In the genomic region with DNA sequence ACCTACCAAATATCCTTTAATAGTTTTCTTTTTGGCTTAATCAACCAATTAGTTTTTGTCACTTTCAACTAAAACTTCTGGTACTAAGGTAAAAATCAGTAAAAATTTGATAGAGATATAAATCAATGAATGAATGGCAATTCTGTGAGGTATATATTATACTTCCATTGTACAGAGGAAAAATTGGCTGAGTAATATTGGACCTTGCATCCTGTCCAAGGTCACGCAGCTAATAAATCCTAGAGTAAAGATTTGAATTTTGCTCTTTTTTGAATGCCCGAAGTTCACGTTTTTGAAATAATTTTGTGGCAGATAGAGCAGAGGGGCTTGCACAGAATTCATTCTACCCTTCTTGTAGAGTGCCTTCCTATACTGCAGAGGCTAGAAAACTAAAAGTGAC, we compare ENCODE assay signal across 16 cellular contexts.
DNase-seq lines count a peak whose midpoint lies in the region; ATAC-seq and TF ChIP-seq lines count a peak whose summit lies in the region.
"Had no signal": no experiment of that assay in that cellular context is flagged by ENCODE, and none has a peak within 500 bp of the region (broad histone marks: within the 10 kb centered on the region; RNA-seq: fewer than 3 reads in every experiment).

No MANE protein-coding gene starts in this region.

- H3K27ac ChIP-seq in HCT116 (ENCODE audit: low read depth, low read length) (peak overlapping the region; percentile 79), PC-3 (ENCODE audit: low read length) (peak overlapping the region; percentile 79), epithelial cell of prostate (peak overlapping the region; percentile 39), psoas muscle (peak overlapping the region; percentile 48)
- H3K27ac ChIP-seq: C4-2B had no signal

- peaks cover 11% of the 10 kb centered on the region for H3K9me3 Mint-ChIP-seq in activated CD4-positive, alpha-beta T cell treated with anti-CD3 and anti-CD28 coated beads, Interleukin-2, amount 10 ng/mL, durations not matched to agents 24 days and 14 days
- H3K9me3 Mint-ChIP-seq: H9 had no signal

- H3K79me2 ChIP-seq in HCT116 (ENCODE audit: insufficient read depth, low read length) (no peaks in the 10 kb centered on the region), PC-3 (ENCODE audit: low read length) (no peaks in the 10 kb centered on the region)

- TF ChIP-seq CTCF in HCT116 (IDR thresholded peaks at IDR 0.05 in 2 of 3, conservative IDR thresholded peaks at IDR 0.05 in 1 of 3; ENCODE audit: borderline replicate concordance in 1 of 3, insufficient read depth in 1 of 3, low read depth in 2 of 3, low read length in 2 of 3) (no peak), PC-3 (conservative IDR thresholded peaks at IDR 0.05; ENCODE audit: low read depth, low read length) (no peak), psoas muscle (IDR thresholded peaks at IDR 0.05) (no peak)

- TF ChIP-seq RAD21 in HCT116 (IDR thresholded peaks at IDR 0.05; ENCODE audit: low read depth), result no peak

- intact Hi-C loops in HCT116 (cut with micrococcal nuclease), result no loop called here
- intact Hi-C loops in PC-3 (cut with micrococcal nuclease), result no loop called here
- intact Hi-C loops in psoas muscle (cut with DNase I), result no loop called here
- intact Hi-C loops in activated CD4-positive, alpha-beta T cell treated with anti-CD3 and anti-CD28 coated beads, Interleukin-2, amount 10 ng/mL, durations not matched to agents 24 days and 14 days (cut with micrococcal nuclease), result no loop called here

- ATAC-seq in HCT116 (no peak), PC-3 (no peak), psoas muscle (no peak)
- ATAC-seq: CD8-positive, alpha-beta T cell; HepG2 had no signal

- H3K36me3 ChIP-seq in HCT116 (ENCODE audit: control insufficient read depth in 1 of 2, insufficient read depth in 2 of 2, low read length in 2 of 2) (no peaks in the 10 kb centered on the region), PC-3 (ENCODE audit: low read depth, low read length) (no peaks in the 10 kb centered on the region), psoas muscle (ENCODE audit: insufficient read depth in 1 of 2, low read depth in 1 of 2) (no peaks in the 10 kb centered on the region)
- H3K36me3 ChIP-seq: BE2C had no signal

- H3K9ac ChIP-seq in HCT116 (ENCODE audit: low read length) (no peak overlapping the region), PC-3 (ENCODE audit: low read length) (no peak overlapping the region)

- BruUV-seq in HCT116 (replicated peaks; lab: Mats Ljungman, UMichigan) (no TSS peak), PC-3 (replicated peaks; lab: Mats Ljungman, UMichigan) (no TSS peak)

- H3K4me2 ChIP-seq in HCT116 (ENCODE audit: low read length) (peak overlapping the region; percentile 58; the same call in 1 of the 2 replicates), PC-3 (ENCODE audit: low read length) (no peak overlapping the region)

- peaks cover 1% of the 10 kb centered on the region for H3K4me1 Mint-ChIP-seq in activated CD4-positive, alpha-beta T cell treated with anti-CD3 and anti-CD28 coated beads, Interleukin-2, amount 10 ng/mL, durations not matched to agents 24 days and 14 days
- H3K4me1 Mint-ChIP-seq: H9 had no signal

- no peaks in the 10 kb centered on the region for H3F3A ChIP-seq in PC-3 (ENCODE audit: low read length, unreplicated experiment)

- H3K9me3 ChIP-seq in HCT116 (ENCODE audit: control insufficient read depth in 1 of 2, insufficient read depth in 1 of 2, low read depth in 1 of 2, low read length in 2 of 2), result peaks cover 0 to 2% of the 10 kb centered on the region in 2 experiments; a peak in 3 of 4 replicates
- no peaks in the 10 kb centered on the region for H3K9me3 ChIP-seq in PC-3 (ENCODE audit: low read length)
- no peaks in the 10 kb centered on the region for H3K9me3 ChIP-seq in psoas muscle
- H3K9me3 ChIP-seq: BE2C had no signal

- POLR2A ChIA-PET in HCT116 (lab: Charles Lee) (interaction anchor here (1.2 kb wide), 1 partner anchor 9 kb away, joined by 3 read pairs; no protein-coding TSS in a partner anchor), PC-3 (lab: Charles Lee; ENCODE audit: unreplicated experiment) (no interaction called here)

- TF ChIP-seq POLR2A in HCT116 (IDR thresholded peaks at IDR 0.05; ENCODE audit: borderline replicate concordance, extremely low read depth, insufficient read depth, insufficient read length), result no peak

- no peaks in the 10 kb centered on the region for H3K27me3 Mint-ChIP-seq in activated CD4-positive, alpha-beta T cell treated with anti-CD3 and anti-CD28 coated beads, Interleukin-2, amount 10 ng/mL, durations not matched to agents 24 days and 14 days

- H4K20me1 ChIP-seq in HCT116 (ENCODE audit: insufficient read depth), result no peaks in the 10 kb centered on the region
- H4K20me1 ChIP-seq in PC-3 (ENCODE audit: low read length), result no peaks in the 10 kb centered on the region

- WGBS in psoas muscle, 3 donors, result 92 to 95% (median 93%) methylated on average over 3 of the region's 3 CpGs

- H2AFZ ChIP-seq in HCT116 (ENCODE audit: low read depth, low read length, poor library complexity, severe bottlenecking) (peak overlapping the region; percentile 52), PC-3 (ENCODE audit: low read length) (no peak overlapping the region)

- CTCF ChIA-PET in HCT116 (lab: Charles Lee), result no interaction called here
- CTCF ChIA-PET in PC-3 (lab: Charles Lee), result no interaction called here

- H3K9me2 ChIP-seq in HCT116 (ENCODE audit: insufficient read depth), result no peaks in the 10 kb centered on the region
- no peaks in the 10 kb centered on the region for H3K9me2 ChIP-seq in PC-3 (replicated peaks; ENCODE audit: low read length)

- RAD21 ChIA-PET in HCT116 (lab: Charles Lee; ENCODE audit: low non-redundant PET in 1 of 2, low total read pairs in 2 of 2, uncharacterized antibody in 2 of 2, unreplicated experiment in 2 of 2), result no interaction called here

- no peak overlapping the region for H3K4me3 Mint-ChIP-seq in activated CD4-positive, alpha-beta T cell treated with anti-CD3 and anti-CD28 coated beads, Interleukin-2, amount 10 ng/mL, durations not matched to agents 24 days and 14 days
- H3K4me3 Mint-ChIP-seq: CD8-positive, alpha-beta T cell; H9 had no signal

- H3K27me3 ChIP-seq in HCT116 (ENCODE audit: insufficient read depth, low read length) (no peaks in the 10 kb centered on the region), PC-3 (ENCODE audit: low read length) (no peaks in the 10 kb centered on the region), psoas muscle (ENCODE audit: insufficient read depth in 3 of 3, low read length in 2 of 3) (no peaks in the 10 kb centered on the region)
- H3K27me3 ChIP-seq: BE2C had no signal

- H3K36me3 Mint-ChIP-seq in activated CD4-positive, alpha-beta T cell treated with anti-CD3 and anti-CD28 coated beads, Interleukin-2, amount 10 ng/mL, durations not matched to agents 24 days and 14 days (ENCODE audit: low read depth), result peaks cover 2% of the 10 kb centered on the region
- H3K36me3 Mint-ChIP-seq: CD8-positive, alpha-beta T cell had no signal

- no peak overlapping the region for H3K27ac Mint-ChIP-seq in activated CD4-positive, alpha-beta T cell treated with anti-CD3 and anti-CD28 coated beads, Interleukin-2, amount 10 ng/mL, durations not matched to agents 24 days and 14 days
- H3K27ac Mint-ChIP-seq: CD8-positive, alpha-beta T cell; H9 had no signal

- H3K4me1 ChIP-seq in HCT116 (ENCODE audit: control insufficient read depth in 1 of 2, insufficient read depth in 2 of 2, low read length in 2 of 2) (peaks cover 43 to 45% of the 10 kb centered on the region in 2 experiments), PC-3 (ENCODE audit: insufficient read depth, low read length) (peaks cover 23% of the 10 kb centered on the region), psoas muscle (peaks cover 16% of the 10 kb centered on the region)
- H3K4me1 ChIP-seq: BE2C had no signal

- H3K4me3 ChIP-seq in HCT116 (replicated peaks in 1 of 2; ENCODE audit: low read depth in 1 of 2, low read length in 2 of 2), result no peak overlapping the region
- no peak overlapping the region for H3K4me3 ChIP-seq in PC-3 (ENCODE audit: low read length)
- H3K4me3 ChIP-seq in psoas muscle, result no peak overlapping the region

- no peak for DNase-seq in HCT116 (ENCODE audit: low read depth, low spot score)
- no peak for DNase-seq in PC-3
- no peak for DNase-seq in epithelial cell of prostate (ENCODE audit: low read depth, low spot score)
- no peak for DNase-seq in psoas muscle
- no peak for DNase-seq in AG08395 (ENCODE audit: low spot score)
- DNase-seq in activated CD4-positive, alpha-beta T cell treated with anti-CD3 and anti-CD28 coated beads, Interleukin-2, amount 10 ng/mL, durations not matched to agents 24 days and 14 days, result no peak
- no peak for DNase-seq in epidermal melanocyte (ENCODE audit: insufficient read length, low spot score)
- DNase-seq: BE2C; CD8-positive, alpha-beta T cell; COR-L47; DMS53; GF-D8; GOT3; H9 had no signal

TF ChIP-seq in HCT116, 20 proteins besides CTCF, POLR2A, EP300 and RAD21 (continues in another document):
- TF ChIP-seq FOSL1 (IDR thresholded peaks at IDR 0.05; ENCODE audit: low read depth) (no peak), CBX3 (IDR thresholded peaks at IDR 0.05; ENCODE audit: low read depth) (no peak), POLR2AphosphoS5 (IDR thresholded peaks at IDR 0.05; ENCODE audit: low read depth, low read length) (no peak), SIN3A (IDR thresholded peaks at IDR 0.05; ENCODE audit: low read depth) (no peak), ZFX (IDR thresholded peaks at IDR 0.05) (no peak), SRF (IDR thresholded peaks at IDR 0.05; ENCODE audit: low read depth) (no peak)
- TF ChIP-seq, protein P1, sequence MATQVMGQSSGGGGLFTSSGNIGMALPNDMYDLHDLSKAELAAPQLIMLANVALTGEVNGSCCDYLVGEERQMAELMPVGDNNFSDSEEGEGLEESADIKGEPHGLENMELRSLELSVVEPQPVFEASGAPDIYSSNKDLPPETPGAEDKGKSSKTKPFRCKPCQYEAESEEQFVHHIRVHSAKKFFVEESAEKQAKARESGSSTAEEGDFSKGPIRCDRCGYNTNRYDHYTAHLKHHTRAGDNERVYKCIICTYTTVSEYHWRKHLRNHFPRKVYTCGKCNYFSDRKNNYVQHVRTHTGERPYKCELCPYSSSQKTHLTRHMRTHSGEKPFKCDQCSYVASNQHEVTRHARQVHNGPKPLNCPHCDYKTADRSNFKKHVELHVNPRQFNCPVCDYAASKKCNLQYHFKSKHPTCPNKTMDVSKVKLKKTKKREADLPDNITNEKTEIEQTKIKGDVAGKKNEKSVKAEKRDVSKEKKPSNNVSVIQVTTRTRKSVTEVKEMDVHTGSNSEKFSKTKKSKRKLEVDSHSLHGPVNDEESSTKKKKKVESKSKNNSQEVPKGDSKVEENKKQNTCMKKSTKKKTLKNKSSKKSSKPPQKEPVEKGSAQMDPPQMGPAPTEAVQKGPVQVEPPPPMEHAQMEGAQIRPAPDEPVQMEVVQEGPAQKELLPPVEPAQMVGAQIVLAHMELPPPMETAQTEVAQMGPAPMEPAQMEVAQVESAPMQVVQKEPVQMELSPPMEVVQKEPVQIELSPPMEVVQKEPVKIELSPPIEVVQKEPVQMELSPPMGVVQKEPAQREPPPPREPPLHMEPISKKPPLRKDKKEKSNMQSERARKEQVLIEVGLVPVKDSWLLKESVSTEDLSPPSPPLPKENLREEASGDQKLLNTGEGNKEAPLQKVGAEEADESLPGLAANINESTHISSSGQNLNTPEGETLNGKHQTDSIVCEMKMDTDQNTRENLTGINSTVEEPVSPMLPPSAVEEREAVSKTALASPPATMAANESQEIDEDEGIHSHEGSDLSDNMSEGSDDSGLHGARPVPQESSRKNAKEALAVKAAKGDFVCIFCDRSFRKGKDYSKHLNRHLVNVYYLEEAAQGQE (IDR thresholded peaks at IDR 0.05; ENCODE audit: low read depth), result no peak
